16 cellular contexts compared by ENCODE assay signal in the genomic region with DNA sequence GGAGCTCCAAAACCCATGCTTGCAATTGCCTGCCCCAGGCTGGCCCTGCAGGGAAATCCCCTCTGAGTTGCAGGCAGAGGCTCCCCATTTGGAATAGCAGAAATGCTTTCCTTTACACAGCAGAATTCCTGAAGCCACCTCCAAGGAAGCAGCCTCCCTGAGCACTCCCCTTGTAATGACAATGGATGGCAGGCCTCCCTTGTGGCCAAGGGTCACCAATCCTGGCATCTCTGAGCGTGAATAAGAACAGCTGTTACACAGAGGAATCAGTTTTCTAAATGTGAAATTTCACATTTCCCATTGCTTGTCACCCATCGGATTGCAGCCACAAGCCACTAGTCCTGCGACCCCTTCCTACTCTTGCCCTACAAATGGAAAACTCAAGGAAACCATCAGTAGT.
"Had no signal": no experiment of that assay in that cellular context is flagged by ENCODE, and none has a peak within 500 bp of the region (broad histone marks: within the 10 kb centered on the region; RNA-seq: fewer than 3 reads in every experiment).

No MANE protein-coding gene starts in this region.

- H3K4me3 Mint-ChIP-seq: activated naive CD4-positive, alpha-beta T cell treated with anti-CD3 and anti-CD28 coated beads, Interleukin-2, amount 50 U/mL, for 24 hours; activated T-cell treated with anti-CD3 and anti-CD28 coated beads, Interleukin-2, amount 50 U/mL, for 72 hours; dendritic cell treated with granulocyte-macrophage colony-stimulating factor and Interleukin-4, amounts not matched to agents 40 ng/mL and 50 ng/mL, for 4 days; T-helper 1 cell treated with Interleukin-12 subunit alpha and Interleukin-12 subunit beta and Interleukin-4 antibody, amounts not matched to agents 30 μg/mL and 1 μg/mL, for 36 hours; type B pancreatic cell had no signal

- H3K9me3 ChIP-seq: neutrophil, pancreas, spleen had no signal

- DNase-seq: activated CD4-positive, alpha-beta T cell treated with anti-CD3 and anti-CD28 coated beads, Interleukin-2, amount 50 U/mL, for 4 hours; activated effector memory CD4-positive, alpha-beta T cell treated with anti-CD3 and anti-CD28 coated beads, Interleukin-2, amount 50 U/mL, for 16 hours; activated T-cell treated with anti-CD3 and anti-CD28 coated beads, Interleukin-2, amount 50 U/mL, for 72 hours; effector CD8-positive, alpha-beta T cell; midbrain; pancreas; spleen; stimulated activated naive CD4-positive, alpha-beta T cell treated with Interleukin-2 at 50 U/mL for 16 hours had no signal

- H3K36me3 ChIP-seq: neutrophil, pancreas, spleen had no signal

- H3K27me3 Mint-ChIP-seq: activated naive CD4-positive, alpha-beta T cell treated with anti-CD3 and anti-CD28 coated beads, Interleukin-2, amount 50 U/mL, for 24 hours had no signal

- H3K4me1 ChIP-seq: pancreas, spleen had no signal

- H3K9me3 Mint-ChIP-seq: activated naive CD4-positive, alpha-beta T cell treated with anti-CD3 and anti-CD28 coated beads, Interleukin-2, amount 50 U/mL, for 24 hours; activated T-cell treated with anti-CD3 and anti-CD28 coated beads, Interleukin-2, amount 50 U/mL, for 72 hours; dendritic cell treated with granulocyte-macrophage colony-stimulating factor and Interleukin-4, amounts not matched to agents 40 ng/mL and 50 ng/mL, for 4 days; T-helper 1 cell treated with Interleukin-12 subunit alpha and Interleukin-12 subunit beta and Interleukin-4 antibody, amounts not matched to agents 30 μg/mL and 1 μg/mL, for 36 hours; type B pancreatic cell had no signal

- H3K27ac Mint-ChIP-seq: activated naive CD4-positive, alpha-beta T cell treated with anti-CD3 and anti-CD28 coated beads, Interleukin-2, amount 50 U/mL, for 24 hours; activated T-cell treated with anti-CD3 and anti-CD28 coated beads, Interleukin-2, amount 50 U/mL, for 72 hours; dendritic cell treated with granulocyte-macrophage colony-stimulating factor and Interleukin-4, amounts not matched to agents 40 ng/mL and 50 ng/mL, for 4 days; T-helper 1 cell treated with Interleukin-12 subunit alpha and Interleukin-12 subunit beta and Interleukin-4 antibody, amounts not matched to agents 30 μg/mL and 1 μg/mL, for 36 hours; type B pancreatic cell had no signal

- H3K4me3 ChIP-seq: pancreas, spleen had no signal

- H3K4me1 Mint-ChIP-seq: activated naive CD4-positive, alpha-beta T cell treated with anti-CD3 and anti-CD28 coated beads, Interleukin-2, amount 50 U/mL, for 24 hours had no signal

- H3K27ac ChIP-seq: neutrophil, pancreas, spleen had no signal

- ATAC-seq: activated T-cell treated with anti-CD3 and anti-CD28 coated beads, Interleukin-2, amount 50 U/mL, for 72 hours; esophagus mucosa; left lobe of liver; pancreas; sciatic nerve had no signal

- H3K27me3 ChIP-seq: neutrophil, pancreas, spleen had no signal

- H3K36me3 Mint-ChIP-seq: activated naive CD4-positive, alpha-beta T cell treated with anti-CD3 and anti-CD28 coated beads, Interleukin-2, amount 50 U/mL, for 24 hours; type B pancreatic cell had no signal
